ENCODE assay signal across 16 cellular contexts in genomic region chr9:98378206-98379193, GRCh38.
"Had no signal": no experiment of that assay in that cellular context is flagged by ENCODE, and none has a peak within 500 bp of the region (broad histone marks: within the 10 kb centered on the region; RNA-seq: fewer than 3 reads in every experiment).

No MANE protein-coding gene starts in this region.

- H3K27ac ChIP-seq: breast epithelium, esophagus squamous epithelium, gastrocnemius medialis, heart right ventricle, neural progenitor cell, parathyroid adenoma, stomach, tibial nerve had no signal

- H3K79me2 ChIP-seq: parathyroid adenoma had no signal

- H3K27me3 Mint-ChIP-seq: activated naive CD8-positive, alpha-beta T cell treated with anti-CD3 and anti-CD28 coated beads for 36 hours had no signal

- H3K36me3 Mint-ChIP-seq: activated naive CD8-positive, alpha-beta T cell treated with anti-CD3 and anti-CD28 coated beads for 36 hours; neural progenitor cell had no signal

- DNase-seq: activated CD4-positive, alpha-beta T cell treated with anti-CD3 and anti-CD28 coated beads, Interleukin-2, amount 50 U/mL, for 4 hours; activated gamma-delta T cell treated with Interleukin-2 at 50 U/mL for 16 hours; activated naive CD8-positive, alpha-beta T cell treated with anti-CD3 and anti-CD28 coated beads for 36 hours; activated T-cell treated with anti-CD3 and anti-CD28 coated beads, Interleukin-2, amount 50 U/mL, for 72 hours; anterior cingulate cortex; esophagus squamous epithelium; gastrocnemius medialis; heart right ventricle; left ventricle myocardium superior; stimulated activated CD4-positive, alpha-beta T cell treated with anti-CD3 and anti-CD28 coated beads, Interleukin-15, amount 100 ng/mL, for 24 hours; stimulated activated CD4-positive, alpha-beta T cell treated with anti-CD3 and anti-CD28 coated beads, Interleukin-4, amount 100 ng/mL, for 4 hours; stomach had no signal

- H3K9me3 ChIP-seq: esophagus squamous epithelium, gastrocnemius medialis, heart right ventricle, stomach, tibial nerve had no signal

- H3K27me3 ChIP-seq: breast epithelium, esophagus squamous epithelium, gastrocnemius medialis, neural progenitor cell, stomach, tibial nerve had no signal

- H3K4me3 Mint-ChIP-seq: activated naive CD8-positive, alpha-beta T cell treated with anti-CD3 and anti-CD28 coated beads for 36 hours; activated T-cell treated with anti-CD3 and anti-CD28 coated beads, Interleukin-2, amount 50 U/mL, for 72 hours; neural progenitor cell had no signal

- H3K9me3 Mint-ChIP-seq: activated naive CD8-positive, alpha-beta T cell treated with anti-CD3 and anti-CD28 coated beads for 36 hours; activated T-cell treated with anti-CD3 and anti-CD28 coated beads, Interleukin-2, amount 50 U/mL, for 72 hours; neural progenitor cell had no signal

- H3K4me1 ChIP-seq: breast epithelium, esophagus squamous epithelium, gastrocnemius medialis, neural progenitor cell, parathyroid adenoma, tibial nerve had no signal

- H3K27ac Mint-ChIP-seq: activated naive CD8-positive, alpha-beta T cell treated with anti-CD3 and anti-CD28 coated beads for 36 hours; activated T-cell treated with anti-CD3 and anti-CD28 coated beads, Interleukin-2, amount 50 U/mL, for 72 hours; neural progenitor cell had no signal

- H2AFZ ChIP-seq: neural progenitor cell, parathyroid adenoma had no signal

- H3K4me3 ChIP-seq: breast epithelium, esophagus squamous epithelium, gastrocnemius medialis, heart right ventricle, neural progenitor cell, stomach, tibial nerve had no signal

- H3K4me2 ChIP-seq: neural progenitor cell had no signal

- H3K36me3 ChIP-seq: breast epithelium, esophagus squamous epithelium, gastrocnemius medialis, heart right ventricle, neural progenitor cell, stomach, tibial nerve had no signal

- ATAC-seq: activated T-cell treated with anti-CD3 and anti-CD28 coated beads, Interleukin-2, amount 50 U/mL, for 72 hours; gastrocnemius medialis; left ventricle myocardium superior had no signal

- H3K4me1 Mint-ChIP-seq: activated naive CD8-positive, alpha-beta T cell treated with anti-CD3 and anti-CD28 coated beads for 36 hours had no signal

- H3K9ac ChIP-seq: neural progenitor cell, parathyroid adenoma had no signal
